Comparison of ENCODE assay signal across 18 cellular contexts in genomic region chr1:162418584-162418983, GRCh38. TPM values are rescaled to one million over a fixed set of nuclear protein-coding genes. Genes with fewer than 3 reads are reported as not detected.
"Had no signal": no experiment of that assay in that cellular context is flagged by ENCODE, and none has a peak within 500 bp of the region (broad histone marks: within the 10 kb centered on the region; RNA-seq: fewer than 3 reads in every experiment).

No MANE protein-coding gene starts in this region.

RNA-seq across cellular contexts. Expression of gene SH2D1B, which starts 6.6 kb away (rescaled TPM):
- total RNA-seq: activated B cell treated with CpG ODN at 0.5 μM for 24 hours; activated CD4-positive, alpha-beta memory T cell treated with anti-CD3 and anti-CD28 coated beads for 36 hours; activated naive CD4-positive, alpha-beta T cell treated with anti-CD3 and anti-CD28 coated beads for 36 hours; astrocyte; body of pancreas; cardiac septum; MCF 10A; NCI-H460; PC-9; SJCRH30; T-helper 1 cell treated with Interleukin-12 subunit alpha and Interleukin-12 subunit beta and Interleukin-4 antibody, amounts not matched to agents 30 ng/mL and 1 ng/mL, for 36 hours; T-helper 2 cell treated with Interferon-gamma antibody and Interleukin-4, amounts not matched to agents 100 ng/mL and 5 ng/mL, for 36 hours had no signal

RNA-seq across cellular contexts. Expression of gene C1orf226, which starts 37.1 kb away (rescaled TPM):
- total RNA-seq: activated B cell treated with CpG ODN at 0.5 μM for 24 hours; activated T-helper 1 cell treated with anti-CD3 and anti-CD28 coated beads, Interleukin-12 subunit alpha, Interleukin-12 subunit beta, Interleukin-2, Interleukin-4 antibody, amounts not matched to agents 30 ng/mL and 10 ng/mL and 1 ng/mL, durations not matched to agents 14 hours and 24 hours and 36 hours; T-helper 1 cell treated with Interleukin-12 subunit alpha and Interleukin-12 subunit beta and Interleukin-4 antibody, amounts not matched to agents 30 ng/mL and 1 ng/mL, for 36 hours; T-helper 2 cell treated with Interferon-gamma antibody and Interleukin-4, amounts not matched to agents 100 ng/mL and 5 ng/mL, for 36 hours had no signal

RNA-seq across cellular contexts. Expression of gene SPATA46, which starts 41.9 kb away (rescaled TPM):
- total RNA-seq: activated B cell treated with CpG ODN at 0.5 μM for 24 hours; activated CD4-positive, alpha-beta memory T cell treated with anti-CD3 and anti-CD28 coated beads for 36 hours; activated naive CD4-positive, alpha-beta T cell treated with anti-CD3 and anti-CD28 coated beads for 36 hours; activated naive CD4-positive, alpha-beta T cell treated with anti-CD3 and anti-CD28 coated beads, Interleukin-2, amount 50 U/mL, for 72 hours; activated T-cell treated with anti-CD3 and anti-CD28 coated beads, Interleukin-2, amount 50 U/mL, for 4 hours; activated T-helper 1 cell treated with anti-CD3 and anti-CD28 coated beads, Interleukin-12 subunit alpha, Interleukin-12 subunit beta, Interleukin-2, Interleukin-4 antibody, amounts not matched to agents 30 ng/mL and 10 ng/mL and 1 ng/mL, durations not matched to agents 14 hours and 24 hours and 36 hours; adrenal gland; astrocyte; body of pancreas; breast epithelium; cardiac septum; LHCN-M2; MCF 10A; NCI-H460; PC-9; SJCRH30; T-helper 1 cell treated with Interleukin-12 subunit alpha and Interleukin-12 subunit beta and Interleukin-4 antibody, amounts not matched to agents 30 ng/mL and 1 ng/mL, for 36 hours; T-helper 2 cell treated with Interferon-gamma antibody and Interleukin-4, amounts not matched to agents 100 ng/mL and 5 ng/mL, for 36 hours had no signal
- polyA plus RNA-seq: adrenal gland had no signal
